In the genomic region with DNA sequence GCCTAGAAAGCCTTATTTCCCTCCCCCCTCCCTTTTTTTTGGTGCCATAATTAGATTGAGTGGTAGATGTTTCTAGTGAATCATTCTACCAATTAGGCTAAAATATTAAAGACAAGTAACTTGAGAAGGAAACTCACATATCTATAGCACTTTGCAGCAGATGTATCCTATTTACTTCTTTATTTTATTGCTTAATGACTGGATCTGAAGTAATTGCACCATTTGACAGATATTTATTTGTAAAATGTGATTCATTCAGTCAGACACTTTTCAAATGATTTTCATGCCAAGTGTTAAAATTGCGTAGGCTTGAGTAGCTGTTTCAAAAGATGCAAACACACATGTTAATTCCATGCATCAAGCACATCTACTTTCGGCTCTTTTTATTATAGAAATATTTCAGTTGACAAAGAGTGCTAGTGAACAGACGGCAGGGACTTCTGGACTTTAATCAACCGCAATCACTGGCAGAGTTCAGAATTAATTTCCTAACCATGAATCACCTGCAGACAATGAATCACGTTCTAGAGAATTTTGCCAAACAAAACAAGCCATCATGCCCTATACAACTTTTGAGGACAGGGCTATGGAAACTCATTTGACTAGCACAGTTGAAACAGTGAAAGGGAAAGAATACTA, we compare ENCODE assay signal across 10 cellular contexts.
DNase-seq lines count a peak whose midpoint lies in the region; ATAC-seq, FAIRE-seq and TF ChIP-seq lines count a peak whose summit lies in the region.
"Had no signal": no experiment of that assay in that cellular context is flagged by ENCODE, and none has a peak within 500 bp of the region (broad histone marks: within the 10 kb centered on the region; RNA-seq: fewer than 3 reads in every experiment).

No MANE protein-coding gene starts in this region.

- H4K8ac ChIP-seq in H1 (ENCODE audit: extremely low read depth, insufficient read depth, low read length) (no peak overlapping the region), mesendoderm (ENCODE audit: low read depth, low read length) (no peak overlapping the region)

- no peaks in the 10 kb centered on the region for H3K4me1 Mint-ChIP-seq in stimulated activated effector memory CD8-positive, alpha-beta T cell treated with anti-CD3 and anti-CD28 coated beads, Interleukin-12 subunit alpha, Interleukin-12 subunit beta, amount 100 ng/mL, for 72 hours

- no peak overlapping the region for H4K5ac ChIP-seq in H1 (ENCODE audit: insufficient read length, low read depth, low read length)
- H4K5ac ChIP-seq in mesendoderm (ENCODE audit: low read length), result no peak overlapping the region

- H3K27ac ChIP-seq in H1 (ENCODE audit: low read depth, low read length) (no peak overlapping the region), mesendoderm (ENCODE audit: low read depth, low read length) (no peak overlapping the region), substantia nigra (ENCODE audit: low read depth, low read length, poor library complexity, severe bottlenecking) (no peak overlapping the region)
- H3K27ac ChIP-seq: upper lobe of right lung had no signal

- H3K36me3 ChIP-seq in H1 (ENCODE audit: control insufficient read depth in 2 of 4, insufficient read depth in 4 of 4, low read length in 3 of 4) (no peaks in the 10 kb centered on the region), mesendoderm (ENCODE audit: control insufficient read depth, insufficient read depth, low read length) (no peaks in the 10 kb centered on the region)
- H3K36me3 ChIP-seq: upper lobe of right lung had no signal

- H2BK20ac ChIP-seq in H1 (ENCODE audit: low read length), result no peak overlapping the region

- no peak overlapping the region for H2AK5ac ChIP-seq in H1 (ENCODE audit: low read depth, low read length)
- H2AK5ac ChIP-seq in mesendoderm (ENCODE audit: low read length), result no peak overlapping the region

- 78% methylated on average over 5 of the region's 5 CpGs; no CpG with 5 or more reads in 1 of the 2 experiments for WGBS in H1 (ENCODE audit: extremely low coverage in 1 of 2, insufficient coverage in 1 of 2, insufficient read length in 1 of 2, insufficient replicate concordance in 2 of 2, low coverage in 1 of 2, low lambda C conversion rate in 2 of 2, missing lambda C conversion rate in 1 of 2), 2 experiments
- no CpG with 5 or more reads among the region's 5 CpGs for WGBS in mesendoderm (ENCODE audit: extremely low coverage, insufficient coverage, low lambda C conversion rate)

- H2BK5ac ChIP-seq in H1 (ENCODE audit: low read depth, low read length) (no peak overlapping the region), mesendoderm (ENCODE audit: low read length) (no peak overlapping the region)

- H3K4me3 ChIP-seq in H1 (ENCODE audit: extremely low read depth in 1 of 4, insufficient read depth in 2 of 4, low read depth in 3 of 4, low read length in 4 of 4) (no peak overlapping the region), mesendoderm (ENCODE audit: low read length) (no peak overlapping the region)
- H3K4me3 ChIP-seq: upper lobe of right lung had no signal

- H3K4ac ChIP-seq in H1 (replicated peaks; ENCODE audit: insufficient read length, low read depth, low read length) (no peak overlapping the region), mesendoderm (ENCODE audit: low read depth, low read length) (no peak overlapping the region)

- POLR2A ChIA-PET in H1 (lab: Charles Lee; ENCODE audit: partially characterized antibody), result no interaction called here

- no peak overlapping the region for H3K18ac ChIP-seq in H1 (ENCODE audit: extremely low read depth, low read length)
- H3K18ac ChIP-seq in mesendoderm (ENCODE audit: low read length), result no peak overlapping the region

- no peak for ATAC-seq in stimulated activated effector memory CD8-positive, alpha-beta T cell treated with anti-CD3 and anti-CD28 coated beads, Interleukin-12 subunit alpha, Interleukin-12 subunit beta, amount 100 ng/mL, for 72 hours
- ATAC-seq: upper lobe of right lung had no signal

- CTCF ChIA-PET in H1 (lab: Charles Lee; ENCODE audit: partially characterized antibody), result interaction anchor here (1.7 kb wide), 1 partner anchor 123 kb away, joined by 3 read pairs; no protein-coding TSS in a partner anchor

- no peak overlapping the region for H3K14ac ChIP-seq in H1 (ENCODE audit: insufficient read length)

- H3K4me1 ChIP-seq in H1 (replicated peaks in 1 of 4; ENCODE audit: control insufficient read depth in 3 of 4, insufficient read depth in 4 of 4, low read length in 3 of 4) (no peaks in the 10 kb centered on the region), mesendoderm (ENCODE audit: control insufficient read depth, low read depth, low read length) (no peaks in the 10 kb centered on the region)
- H3K4me1 ChIP-seq: upper lobe of right lung had no signal

- H3K79me1 ChIP-seq in H1 (ENCODE audit: low read depth, low read length) (no peaks in the 10 kb centered on the region), mesendoderm (ENCODE audit: low read length) (no peaks in the 10 kb centered on the region)

- H3K9me3 ChIP-seq in H1 (ENCODE audit: insufficient read depth in 2 of 2, low read depth in 1 of 2, low read length in 1 of 2), result no peaks in the 10 kb centered on the region
- H3K9me3 ChIP-seq: upper lobe of right lung had no signal

- H4K20me1 ChIP-seq in H1 (replicated peaks in 1 of 2; ENCODE audit: control insufficient read depth in 1 of 2, insufficient read depth in 2 of 2, low read length in 2 of 2), result no peaks in the 10 kb centered on the region

- TF ChIP-seq EP300 in H1 (IDR thresholded peaks at IDR 0.05; ENCODE audit: borderline replicate concordance in 1 of 2, low read depth in 2 of 2, low read length in 2 of 2), result no peak

- TF ChIP-seq RAD21 in H1 (IDR thresholded peaks at IDR 0.05 in 1 of 2, conservative IDR thresholded peaks at IDR 0.05 in 1 of 2; ENCODE audit: low read depth in 2 of 2, low read length in 2 of 2), result no peak

- no peak overlapping the region for H3K4me2 ChIP-seq in H1 (ENCODE audit: insufficient read depth in 1 of 2, low read depth in 2 of 2, low read length in 2 of 2)
- no peak overlapping the region for H3K4me2 ChIP-seq in mesendoderm (ENCODE audit: low read length)

- H2BK15ac ChIP-seq in H1 (ENCODE audit: low read length) (no peak overlapping the region), mesendoderm (replicated peaks; ENCODE audit: low read depth) (no peak overlapping the region)

- TF ChIP-seq CTCF in H1 (IDR thresholded peaks at IDR 0.05; ENCODE audit: control extremely low read depth in 1 of 3, insufficient read depth in 1 of 3, low read depth in 1 of 3, low read length in 3 of 3), result no peak

- H3K27me3 ChIP-seq in H1 (replicated peaks in 1 of 4; ENCODE audit: control insufficient read depth in 3 of 4, extremely low read depth in 1 of 4, insufficient read depth in 3 of 4, low read length in 3 of 4) (no peaks in the 10 kb centered on the region), mesendoderm (ENCODE audit: insufficient read depth, low read length, poor library complexity) (no peaks in the 10 kb centered on the region)
- H3K27me3 ChIP-seq: upper lobe of right lung had no signal

- H3K23ac ChIP-seq in H1 (ENCODE audit: insufficient read length) (no peak overlapping the region), mesendoderm (ENCODE audit: low read length) (no peak overlapping the region)

- H3K4me3 Mint-ChIP-seq in stimulated activated effector memory CD8-positive, alpha-beta T cell treated with anti-CD3 and anti-CD28 coated beads, Interleukin-12 subunit alpha, Interleukin-12 subunit beta, amount 100 ng/mL, for 72 hours, result no peak overlapping the region

- peak; percentile 92 for DNase-seq in EL
- DNase-seq in NCI-H446 (lab: John Stamatoyannopoulos, UW), result peak; percentile 53 to 84
- DNase-seq in H1 (ENCODE audit: low read depth in 1 of 2, low spot score in 2 of 2), result no peak
- peak; percentile 60 for DNase-seq in myocyte (ENCODE audit: low read depth)
- no peak for DNase-seq in mesendoderm
- no peak for DNase-seq in SHP77 treated with DMSO at 0.1 percent for 48 hours (lab: John Stamatoyannopoulos, UW)
- no peak for DNase-seq in substantia nigra (lab: John Stamatoyannopoulos, UW)
- no peak for DNase-seq in stimulated activated effector memory CD8-positive, alpha-beta T cell treated with anti-CD3 and anti-CD28 coated beads, Interleukin-12 subunit alpha, Interleukin-12 subunit beta, amount 100 ng/mL, for 72 hours (ENCODE audit: low spot score in 2 of 2)
- DNase-seq: midbrain, upper lobe of right lung had no signal

- H2BK120ac ChIP-seq in H1 (replicated peaks; ENCODE audit: low read depth, low read length), result no peak overlapping the region
- no peak overlapping the region for H2BK120ac ChIP-seq in mesendoderm (ENCODE audit: low read depth, low read length)

- H3K9ac ChIP-seq in H1 (replicated peaks in 1 of 4; ENCODE audit: extremely low read depth in 1 of 4, low read depth in 3 of 4, low read length in 3 of 4) (no peak overlapping the region), mesendoderm (ENCODE audit: low read length) (no peak overlapping the region)

- H3K27ac Mint-ChIP-seq in stimulated activated effector memory CD8-positive, alpha-beta T cell treated with anti-CD3 and anti-CD28 coated beads, Interleukin-12 subunit alpha, Interleukin-12 subunit beta, amount 100 ng/mL, for 72 hours, result no peak overlapping the region

- peaks cover 3% of the 10 kb centered on the region for H3K9me3 Mint-ChIP-seq in stimulated activated effector memory CD8-positive, alpha-beta T cell treated with anti-CD3 and anti-CD28 coated beads, Interleukin-12 subunit alpha, Interleukin-12 subunit beta, amount 100 ng/mL, for 72 hours

- no peaks in the 10 kb centered on the region for H3K23me2 ChIP-seq in H1 (ENCODE audit: low read depth, low read length)

- H2BK12ac ChIP-seq in H1 (ENCODE audit: low read depth, low read length), result no peak overlapping the region

- no peak overlapping the region for H2AFZ ChIP-seq in H1 (ENCODE audit: low read length)

- no peaks in the 10 kb centered on the region for H3K36me3 Mint-ChIP-seq in stimulated activated effector memory CD8-positive, alpha-beta T cell treated with anti-CD3 and anti-CD28 coated beads, Interleukin-12 subunit alpha, Interleukin-12 subunit beta, amount 100 ng/mL, for 72 hours

- H4K91ac ChIP-seq in H1 (replicated peaks; ENCODE audit: insufficient read length, low read length), result no peak overlapping the region

- FAIRE-seq in H1 (lab: Jason Lieb, UNC), result peak; percentile 36

- TF ChIP-seq POLR2A in H1 (IDR thresholded peaks at IDR 0.05; ENCODE audit: control extremely low read depth in 1 of 2, low read depth in 2 of 2, low read length in 2 of 2), result no peak

- no peak overlapping the region for H3K56ac ChIP-seq in H1 (replicated peaks; ENCODE audit: insufficient read length, low read depth, low read length)
- H3K56ac ChIP-seq in mesendoderm (ENCODE audit: low read length), result no peak overlapping the region

- no peaks in the 10 kb centered on the region for H3K79me2 ChIP-seq in H1 (ENCODE audit: control insufficient read depth in 1 of 2, insufficient read depth in 2 of 2, low read length in 2 of 2)
- no peaks in the 10 kb centered on the region for H3K79me2 ChIP-seq in mesendoderm (ENCODE audit: control insufficient read depth, insufficient read depth, low read length)

TF ChIP-seq in H1, 55 proteins besides CTCF, POLR2A, EP300 and RAD21 (continues in another document):
- no peak for TF ChIP-seq CREB1 (IDR thresholded peaks at IDR 0.05)
- TF ChIP-seq HDAC2 (IDR thresholded peaks at IDR 0.05; ENCODE audit: borderline replicate concordance in 1 of 2, low read depth in 2 of 2, low read length in 2 of 2), result no peak
- TF ChIP-seq RBBP5 (IDR thresholded peaks at IDR 0.05; ENCODE audit: borderline replicate concordance, low read depth, low read length), result no peak
- TF ChIP-seq MAFK (IDR thresholded peaks at IDR 0.05; ENCODE audit: low read depth, low read length), result no peak

Comparison
In these comparisons a context has a peak if more than half of its experiments do, and no peak if none do; other contexts are left out.
1. DNase-seq: peak in EL (single experiment), NCI-H446 (2 of 2) and myocyte (single experiment); none in H1 (0 of 2), mesendoderm (single experiment), SHP77 treated with DMSO at 0.1 percent for 48 hours (single experiment), substantia nigra (0 of 49) and stimulated activated effector memory CD8-positive, alpha-beta T cell treated with anti-CD3 and anti-CD28 coated beads, Interleukin-12 subunit alpha, Interleukin-12 subunit beta, amount 100 ng/mL, for 72 hours (0 of 2).